In the genomic region with DNA sequence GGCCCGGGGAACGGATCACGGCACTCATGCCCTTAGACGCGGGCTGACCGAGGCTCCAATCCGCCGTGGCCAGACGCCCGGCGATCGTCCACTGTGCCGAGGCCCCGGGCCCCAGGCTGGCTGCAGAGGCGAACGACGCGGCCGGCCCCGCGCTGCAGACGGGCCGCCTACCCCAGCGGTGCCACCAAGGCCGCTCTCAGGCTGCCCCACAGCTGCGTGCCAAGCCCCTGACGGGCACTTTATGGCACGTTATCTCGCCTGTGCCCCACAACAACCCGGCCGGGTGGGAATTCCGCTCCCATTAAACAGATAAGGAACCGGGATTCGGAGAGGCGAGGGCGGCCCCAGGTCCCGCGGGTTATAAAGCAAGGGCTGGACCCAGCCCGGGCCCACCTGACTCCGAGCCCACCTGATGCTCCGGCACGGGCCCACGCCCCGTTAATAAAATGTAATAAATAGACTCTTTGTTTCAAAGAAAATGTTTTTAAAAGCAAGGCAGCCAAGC, we compare ENCODE assay signal across 2 cellular contexts.
A peak's percentile ranks its signal among the peaks of the same experiment; 100 is the strongest.
TF ChIP-seq lines count a peak whose summit lies in the region.

No MANE protein-coding gene starts in this region.

TF ChIP-seq in GM23338, 12 proteins besides CTCF, POLR2A, EP300 and RAD21 (continued from another document):
- TF ChIP-seq, protein P1, sequence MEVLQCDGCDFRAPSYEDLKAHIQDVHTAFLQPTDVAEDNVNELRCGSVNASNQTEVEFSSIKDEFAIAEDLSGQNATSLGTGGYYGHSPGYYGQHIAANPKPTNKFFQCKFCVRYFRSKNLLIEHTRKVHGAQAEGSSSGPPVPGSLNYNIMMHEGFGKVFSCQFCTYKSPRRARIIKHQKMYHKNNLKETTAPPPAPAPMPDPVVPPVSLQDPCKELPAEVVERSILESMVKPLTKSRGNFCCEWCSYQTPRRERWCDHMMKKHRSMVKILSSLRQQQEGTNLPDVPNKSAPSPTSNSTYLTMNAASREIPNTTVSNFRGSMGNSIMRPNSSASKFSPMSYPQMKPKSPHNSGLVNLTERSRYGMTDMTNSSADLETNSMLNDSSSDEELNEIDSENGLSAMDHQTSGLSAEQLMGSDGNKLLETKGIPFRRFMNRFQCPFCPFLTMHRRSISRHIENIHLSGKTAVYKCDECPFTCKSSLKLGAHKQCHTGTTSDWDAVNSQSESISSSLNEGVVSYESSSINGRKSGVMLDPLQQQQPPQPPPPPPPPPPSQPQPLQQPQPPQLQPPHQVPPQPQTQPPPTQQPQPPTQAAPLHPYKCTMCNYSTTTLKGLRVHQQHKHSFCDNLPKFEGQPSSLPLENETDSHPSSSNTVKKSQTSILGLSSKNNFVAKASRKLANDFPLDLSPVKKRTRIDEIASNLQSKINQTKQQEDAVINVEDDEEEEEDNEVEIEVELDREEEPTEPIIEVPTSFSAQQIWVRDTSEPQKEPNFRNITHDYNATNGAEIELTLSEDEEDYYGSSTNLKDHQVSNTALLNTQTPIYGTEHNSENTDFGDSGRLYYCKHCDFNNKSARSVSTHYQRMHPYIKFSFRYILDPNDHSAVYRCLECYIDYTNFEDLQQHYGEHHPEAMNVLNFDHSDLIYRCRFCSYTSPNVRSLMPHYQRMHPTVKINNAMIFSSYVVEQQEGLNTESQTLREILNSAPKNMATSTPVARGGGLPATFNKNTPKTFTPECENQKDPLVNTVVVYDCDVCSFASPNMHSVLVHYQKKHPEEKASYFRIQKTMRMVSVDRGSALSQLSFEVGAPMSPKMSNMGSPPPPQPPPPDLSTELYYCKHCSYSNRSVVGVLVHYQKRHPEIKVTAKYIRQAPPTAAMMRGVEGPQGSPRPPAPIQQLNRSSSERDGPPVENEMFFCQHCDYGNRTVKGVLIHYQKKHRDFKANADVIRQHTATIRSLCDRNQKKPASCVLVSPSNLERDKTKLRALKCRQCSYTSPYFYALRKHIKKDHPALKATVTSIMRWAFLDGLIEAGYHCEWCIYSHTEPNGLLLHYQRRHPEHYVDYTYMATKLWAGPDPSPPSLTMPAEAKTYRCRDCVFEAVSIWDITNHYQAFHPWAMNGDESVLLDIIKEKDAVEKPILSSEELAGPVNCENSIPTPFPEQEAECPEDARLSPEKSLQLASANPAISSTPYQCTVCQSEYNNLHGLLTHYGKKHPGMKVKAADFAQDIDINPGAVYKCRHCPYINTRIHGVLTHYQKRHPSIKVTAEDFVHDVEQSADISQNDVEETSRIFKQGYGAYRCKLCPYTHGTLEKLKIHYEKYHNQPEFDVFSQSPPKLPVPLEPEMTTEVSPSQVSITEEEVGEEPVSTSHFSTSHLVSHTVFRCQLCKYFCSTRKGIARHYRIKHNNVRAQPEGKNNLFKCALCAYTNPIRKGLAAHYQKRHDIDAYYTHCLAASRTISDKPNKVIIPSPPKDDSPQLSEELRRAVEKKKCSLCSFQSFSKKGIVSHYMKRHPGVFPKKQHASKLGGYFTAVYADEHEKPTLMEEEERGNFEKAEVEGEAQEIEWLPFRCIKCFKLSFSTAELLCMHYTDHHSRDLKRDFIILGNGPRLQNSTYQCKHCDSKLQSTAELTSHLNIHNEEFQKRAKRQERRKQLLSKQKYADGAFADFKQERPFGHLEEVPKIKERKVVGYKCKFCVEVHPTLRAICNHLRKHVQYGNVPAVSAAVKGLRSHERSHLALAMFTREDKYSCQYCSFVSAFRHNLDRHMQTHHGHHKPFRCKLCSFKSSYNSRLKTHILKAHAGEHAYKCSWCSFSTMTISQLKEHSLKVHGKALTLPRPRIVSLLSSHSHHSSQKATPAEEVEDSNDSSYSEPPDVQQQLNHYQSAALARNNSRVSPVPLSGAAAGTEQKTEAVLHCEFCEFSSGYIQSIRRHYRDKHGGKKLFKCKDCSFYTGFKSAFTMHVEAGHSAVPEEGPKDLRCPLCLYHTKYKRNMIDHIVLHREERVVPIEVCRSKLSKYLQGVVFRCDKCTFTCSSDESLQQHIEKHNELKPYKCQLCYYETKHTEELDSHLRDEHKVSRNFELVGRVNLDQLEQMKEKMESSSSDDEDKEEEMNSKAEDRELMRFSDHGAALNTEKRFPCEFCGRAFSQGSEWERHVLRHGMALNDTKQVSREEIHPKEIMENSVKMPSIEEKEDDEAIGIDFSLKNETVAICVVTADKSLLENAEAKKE (CRISPR knock-in tag; IDR thresholded peaks at IDR 0.05) = no peak

TF ChIP-seq in HepG2, 621 proteins besides CTCF, POLR2A, EP300 and RAD21:
- 0 out of 2 replicates have a peak, but pooled peaks have one; percentile 0 for TF ChIP-seq PATZ1 (CRISPR knock-in tag; IDR thresholded peaks at IDR 0.05)
- no peak for TF ChIP-seq ZNF124 (CRISPR knock-in tag; IDR thresholded peaks at IDR 0.05)
- peak; percentile 9; the same call in 1 of the 2 replicates for TF ChIP-seq ZBTB33 (CRISPR knock-in tag; IDR thresholded peaks at IDR 0.05)
- TF ChIP-seq ZBTB38 (CRISPR knock-in tag; IDR thresholded peaks at IDR 0.05) = 0 out of 2 replicates have a peak, but pooled peaks have one; percentile 1
